In the genomic region with DNA sequence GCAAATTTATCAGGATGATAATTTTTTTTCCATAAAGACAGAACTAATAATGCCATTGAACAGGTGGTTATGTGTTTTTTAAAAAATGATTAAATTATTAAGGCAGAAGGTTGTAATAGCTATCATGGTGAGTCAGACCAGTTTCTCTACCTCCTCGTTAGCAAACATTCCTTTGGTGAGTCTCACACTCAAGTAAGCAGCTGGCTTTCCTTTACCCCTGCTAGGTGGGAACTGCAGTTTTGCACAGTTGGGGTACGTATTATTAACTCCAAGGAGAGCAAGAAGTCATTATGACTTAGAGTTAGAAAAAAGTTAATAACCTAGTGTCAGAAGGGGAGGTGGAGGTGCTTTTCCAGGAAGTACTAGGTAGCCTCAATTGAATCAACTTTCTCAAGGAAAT, we compare ENCODE assay signal across 14 cellular contexts.
A peak's percentile ranks its signal among the peaks of the same experiment; 100 is the strongest.
DNase-seq lines count a peak whose midpoint lies in the region; ATAC-seq and TF ChIP-seq lines count a peak whose summit lies in the region.
"Had no signal": no experiment of that assay in that cellular context is flagged by ENCODE, and none has a peak within 500 bp of the region (broad histone marks: within the 10 kb centered on the region; RNA-seq: fewer than 3 reads in every experiment).

No MANE protein-coding gene starts in this region.

- 26 to 40% methylated on average over 2 of the region's 2 CpGs for WGBS in esophagus squamous epithelium, 2 donors

- H3K27ac ChIP-seq in esophagus squamous epithelium, result no peak overlapping the region
- H3K27ac ChIP-seq: 22Rv1, neutrophil had no signal

- H3K4me3 ChIP-seq in esophagus squamous epithelium, result no peak overlapping the region

- H3K27me3 ChIP-seq in esophagus squamous epithelium, result peaks cover 0 to 13% (median 0%) of the 10 kb centered on the region in 4 donors

- no peaks in the 10 kb centered on the region for H3K36me3 ChIP-seq in esophagus squamous epithelium
- H3K36me3 ChIP-seq: neutrophil had no signal

- intact Hi-C loops in esophagus squamous epithelium (cut with DNase I), result no loop called here

- peaks cover 0 to 14% (median 0%) of the 10 kb centered on the region in 3 donors for H3K4me1 ChIP-seq in esophagus squamous epithelium

- ATAC-seq in GM18520 (IDR thresholded peaks at IDR 0.05; ENCODE audit: unreplicated experiment), result no peak
- ATAC-seq in GM19324 (IDR thresholded peaks at IDR 0.05; ENCODE audit: low FRiP score, unreplicated experiment), result no peak
- ATAC-seq: stimulated activated naive CD8-positive, alpha-beta T cell treated with anti-CD3 and anti-CD28 coated beads, Interleukin-15, Interleukin-2, amounts not matched to agents 100 U/mL and 50 U/mL, for 24 hours had no signal

- no peak for TF ChIP-seq CTCF in esophagus squamous epithelium (IDR thresholded peaks at IDR 0.05)

- H3K9me3 ChIP-seq in esophagus squamous epithelium, result no peaks in the 10 kb centered on the region
- H3K9me3 ChIP-seq: neutrophil had no signal

- peak; percentile 24 for DNase-seq in NCI-H2171 treated with DMSO at 0.1 percent for 48 hours (lab: John Stamatoyannopoulos, UW)
- no peak for DNase-seq in NCI-H2171 (lab: John Stamatoyannopoulos, UW)
- peak; percentile 15 for DNase-seq in amniotic stem cell (lab: John Stamatoyannopoulos, UW)
- DNase-seq in iris pigment epithelial cell (ENCODE audit: low read depth), result peak; percentile 67
- DNase-seq in esophagus squamous epithelium (lab: John Stamatoyannopoulos, UW), result no peak
- DNase-seq in NCI-H1436 (lab: John Stamatoyannopoulos, UW), result no peak
- DNase-seq: activated CD8-positive, alpha-beta memory T cell treated with anti-CD3 and anti-CD28 coated beads for 24 hours; DND-41; NCI-H146; stimulated activated naive CD8-positive, alpha-beta T cell treated with anti-CD3 and anti-CD28 coated beads, Interleukin-15, Interleukin-2, amounts not matched to agents 100 U/mL and 50 U/mL, for 24 hours had no signal

- no peak for TF ChIP-seq POLR2A in esophagus squamous epithelium (IDR thresholded peaks at IDR 0.05)

Comparison
In these comparisons a context has a peak if more than half of its experiments do, and no peak if none do; other contexts are left out.
1. DNase-seq: peak in NCI-H2171 treated with DMSO at 0.1 percent for 48 hours (single experiment), amniotic stem cell (single experiment) and iris pigment epithelial cell (single experiment); none in NCI-H2171 (single experiment), esophagus squamous epithelium (single experiment) and NCI-H1436 (single experiment).